In the genomic region with DNA sequence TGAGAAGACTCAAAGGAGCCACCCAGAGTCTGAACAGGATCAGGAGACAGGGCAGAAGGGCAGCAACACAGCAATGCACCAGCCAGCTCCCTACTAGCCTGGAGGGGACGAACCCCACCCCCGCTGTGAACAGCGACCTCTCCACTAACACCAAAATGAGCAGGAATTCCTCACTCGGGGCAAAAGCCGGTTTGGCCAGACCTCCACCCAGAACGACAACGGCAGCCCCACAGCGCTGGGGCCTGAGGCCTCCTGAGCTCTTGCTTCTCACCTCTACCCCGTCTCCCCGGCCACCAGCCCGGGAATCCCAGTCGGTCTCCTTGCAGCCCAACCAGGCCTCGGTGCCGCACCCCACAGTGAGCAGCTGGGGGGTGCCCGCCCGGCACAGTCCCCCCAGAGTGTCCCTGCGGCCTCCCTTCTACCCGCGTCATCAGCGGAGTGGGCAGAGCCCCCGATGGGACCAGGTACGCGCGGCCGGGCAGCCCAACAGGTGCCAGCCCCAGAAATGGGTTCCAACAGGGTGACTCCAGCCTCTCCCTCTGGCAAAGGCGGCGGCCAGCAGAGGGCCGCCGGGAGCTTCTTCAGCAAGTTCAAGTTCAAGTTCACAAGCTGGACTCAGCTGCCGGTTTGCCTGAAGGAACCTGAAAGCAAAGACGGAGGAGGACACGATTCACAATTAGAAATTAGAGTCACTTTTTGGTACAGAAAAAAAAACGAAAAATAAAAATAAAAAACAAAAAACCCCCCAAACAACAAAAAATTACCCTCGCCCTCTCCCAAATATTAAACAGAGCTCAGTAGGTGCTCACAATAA, we compare ENCODE assay signal across 1 cellular context.
TF ChIP-seq lines count a peak whose summit lies in the region.

No MANE protein-coding gene starts in this region.

TF ChIP-seq in GM12878, 131 proteins besides CTCF, POLR2A, EP300 and RAD21 (continued from another document):
- TF ChIP-seq LARP7 (IDR thresholded peaks at IDR 0.05) = no peak
- TF ChIP-seq, protein P1, sequence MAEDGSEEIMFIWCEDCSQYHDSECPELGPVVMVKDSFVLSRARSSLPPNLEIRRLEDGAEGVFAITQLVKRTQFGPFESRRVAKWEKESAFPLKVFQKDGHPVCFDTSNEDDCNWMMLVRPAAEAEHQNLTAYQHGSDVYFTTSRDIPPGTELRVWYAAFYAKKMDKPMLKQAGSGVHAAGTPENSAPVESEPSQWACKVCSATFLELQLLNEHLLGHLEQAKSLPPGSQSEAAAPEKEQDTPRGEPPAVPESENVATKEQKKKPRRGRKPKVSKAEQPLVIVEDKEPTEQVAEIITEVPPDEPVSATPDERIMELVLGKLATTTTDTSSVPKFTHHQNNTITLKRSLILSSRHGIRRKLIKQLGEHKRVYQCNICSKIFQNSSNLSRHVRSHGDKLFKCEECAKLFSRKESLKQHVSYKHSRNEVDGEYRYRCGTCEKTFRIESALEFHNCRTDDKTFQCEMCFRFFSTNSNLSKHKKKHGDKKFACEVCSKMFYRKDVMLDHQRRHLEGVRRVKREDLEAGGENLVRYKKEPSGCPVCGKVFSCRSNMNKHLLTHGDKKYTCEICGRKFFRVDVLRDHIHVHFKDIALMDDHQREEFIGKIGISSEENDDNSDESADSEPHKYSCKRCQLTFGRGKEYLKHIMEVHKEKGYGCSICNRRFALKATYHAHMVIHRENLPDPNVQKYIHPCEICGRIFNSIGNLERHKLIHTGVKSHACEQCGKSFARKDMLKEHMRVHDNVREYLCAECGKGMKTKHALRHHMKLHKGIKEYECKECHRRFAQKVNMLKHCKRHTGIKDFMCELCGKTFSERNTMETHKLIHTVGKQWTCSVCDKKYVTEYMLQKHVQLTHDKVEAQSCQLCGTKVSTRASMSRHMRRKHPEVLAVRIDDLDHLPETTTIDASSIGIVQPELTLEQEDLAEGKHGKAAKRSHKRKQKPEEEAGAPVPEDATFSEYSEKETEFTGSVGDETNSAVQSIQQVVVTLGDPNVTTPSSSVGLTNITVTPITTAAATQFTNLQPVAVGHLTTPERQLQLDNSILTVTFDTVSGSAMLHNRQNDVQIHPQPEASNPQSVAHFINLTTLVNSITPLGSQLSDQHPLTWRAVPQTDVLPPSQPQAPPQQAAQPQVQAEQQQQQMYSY (CRISPR knock-in tag; IDR thresholded peaks at IDR 0.05) = no peak
- TF ChIP-seq TARDBP (IDR thresholded peaks at IDR 0.05; ENCODE audit: borderline replicate concordance) = no peak
- no peak for TF ChIP-seq CBFB (IDR thresholded peaks at IDR 0.05; ENCODE audit: low read depth)
- TF ChIP-seq CREM (IDR thresholded peaks at IDR 0.05; ENCODE audit: low read depth) = no peak
- TF ChIP-seq IRF4 (IDR thresholded peaks at IDR 0.05; ENCODE audit: low read depth, low read length) = no peak
- TF ChIP-seq NR2C1 (IDR thresholded peaks at IDR 0.05) = no peak
- TF ChIP-seq, protein P2, sequence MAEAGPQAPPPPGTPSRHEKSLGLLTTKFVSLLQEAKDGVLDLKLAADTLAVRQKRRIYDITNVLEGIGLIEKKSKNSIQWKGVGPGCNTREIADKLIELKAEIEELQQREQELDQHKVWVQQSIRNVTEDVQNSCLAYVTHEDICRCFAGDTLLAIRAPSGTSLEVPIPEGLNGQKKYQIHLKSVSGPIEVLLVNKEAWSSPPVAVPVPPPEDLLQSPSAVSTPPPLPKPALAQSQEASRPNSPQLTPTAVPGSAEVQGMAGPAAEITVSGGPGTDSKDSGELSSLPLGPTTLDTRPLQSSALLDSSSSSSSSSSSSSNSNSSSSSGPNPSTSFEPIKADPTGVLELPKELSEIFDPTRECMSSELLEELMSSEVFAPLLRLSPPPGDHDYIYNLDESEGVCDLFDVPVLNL (IDR thresholded peaks at IDR 0.05; ENCODE audit: low read depth, low read length) = no peak
